13 cellular contexts compared by ENCODE assay signal in genomic region chr15:31276596-31277298, GRCh38. TPM values are rescaled to one million over a fixed set of nuclear protein-coding genes. Genes with fewer than 3 reads are reported as not detected.
A peak's percentile ranks its signal among the peaks of the same experiment; 100 is the strongest.
DNase-seq lines count a peak whose midpoint lies in the region; ATAC-seq and TF ChIP-seq lines count a peak whose summit lies in the region.
"Had no signal": no experiment of that assay in that cellular context is flagged by ENCODE, and none has a peak within 500 bp of the region (broad histone marks: within the 10 kb centered on the region; RNA-seq: fewer than 3 reads in every experiment).

No MANE protein-coding gene starts in this region.

- DNase-seq in activated CD4-positive, alpha-beta T cell treated with anti-CD3 and anti-CD28 coated beads, Interleukin-2, amount 10 ng/mL, durations not matched to agents 7 days and 5 days = no peak
- DNase-seq in activated CD4-positive, alpha-beta T cell treated with anti-CD3 and anti-CD28 coated beads for 36 hours = no peak
- DNase-seq in NCI-H2171 treated with DMSO at 0.1 percent for 48 hours (lab: John Stamatoyannopoulos, UW) (peak; percentile 92), adrenal gland (peak in 4 of 7 donors; percentile 1 to 41 (median 8)), HUDEP-2 (lab: John Stamatoyannopoulos, UW; ENCODE audit: unreplicated experiment in 76 of 76) (no peak), coronary artery (ENCODE audit: low spot score) (no peak), AG08395 (ENCODE audit: low spot score) (no peak)
- DNase-seq: activated B cell treated with CpG ODN at 0.5 μM for 24 hours; activated naive CD4-positive, alpha-beta T cell treated with anti-CD3 and anti-CD28 coated beads, Interleukin-2, amount 50 U/mL, for 16 hours; HFFc6; immature natural killer cell had no signal

- H3K27me3 ChIP-seq in adrenal gland = no peaks in the 10 kb centered on the region

- peaks cover 0 to 6% of the 10 kb centered on the region in 2 donors for H3K4me1 ChIP-seq in adrenal gland (replicated peaks in 1 of 2)

- intact Hi-C loops in activated CD4-positive, alpha-beta T cell treated with anti-CD3 and anti-CD28 coated beads for 36 hours (cut with DNase I, micrococcal nuclease) = no loop called here
- intact Hi-C loops in adrenal gland (cut with DNase I) = no loop called here

- H3K36me3 ChIP-seq in adrenal gland (replicated peaks in 1 of 2) = no peaks in the 10 kb centered on the region

- H3K4me3 Mint-ChIP-seq in activated CD4-positive, alpha-beta T cell treated with anti-CD3 and anti-CD28 coated beads, Interleukin-2, amount 10 ng/mL, durations not matched to agents 7 days and 5 days = no peak overlapping the region
- H3K4me3 Mint-ChIP-seq in activated CD4-positive, alpha-beta T cell treated with anti-CD3 and anti-CD28 coated beads for 36 hours = no peak overlapping the region
- no peak overlapping the region for H3K4me3 Mint-ChIP-seq in stimulated activated memory B cell treated with anti-CD40 and anti-IgM and Interleukin-4, amounts not matched to agents 10 μg/mL and 1 μg/mL and 100 μg/mL, for 72 hours
- H3K4me3 Mint-ChIP-seq: activated B cell treated with CpG ODN at 0.5 μM for 24 hours, HFFc6, immature natural killer cell, type B pancreatic cell had no signal

- WGBS in adrenal gland, 4 donors = 83 to 97% (median 88%) methylated on average over 7 to 8 of the region's 8 CpGs

- no peaks in the 10 kb centered on the region for H3K9me3 Mint-ChIP-seq in activated CD4-positive, alpha-beta T cell treated with anti-CD3 and anti-CD28 coated beads, Interleukin-2, amount 10 ng/mL, durations not matched to agents 7 days and 5 days
- no peaks in the 10 kb centered on the region for H3K9me3 Mint-ChIP-seq in activated CD4-positive, alpha-beta T cell treated with anti-CD3 and anti-CD28 coated beads for 36 hours (ENCODE audit: low read depth)
- no peaks in the 10 kb centered on the region for H3K9me3 Mint-ChIP-seq in stimulated activated memory B cell treated with anti-CD40 and anti-IgM and Interleukin-4, amounts not matched to agents 10 μg/mL and 1 μg/mL and 100 μg/mL, for 72 hours
- H3K9me3 Mint-ChIP-seq: activated B cell treated with CpG ODN at 0.5 μM for 24 hours, HFFc6, immature natural killer cell, type B pancreatic cell had no signal

- H3K9me3 ChIP-seq in adrenal gland (replicated peaks in 1 of 3) = no peaks in the 10 kb centered on the region

- no peak for ATAC-seq in activated CD4-positive, alpha-beta T cell treated with anti-CD3 and anti-CD28 coated beads for 36 hours
- no peak for ATAC-seq in stimulated activated memory B cell treated with anti-CD40 and anti-IgM and Interleukin-4, amounts not matched to agents 10 μg/mL and 1 μg/mL and 100 μg/mL, for 72 hours

- no peak overlapping the region for H3K27ac ChIP-seq in adrenal gland
- H3K27ac ChIP-seq in coronary artery = no peak overlapping the region

- peaks cover 28% of the 10 kb centered on the region for H3K4me1 Mint-ChIP-seq in activated CD4-positive, alpha-beta T cell treated with anti-CD3 and anti-CD28 coated beads, Interleukin-2, amount 10 ng/mL, durations not matched to agents 7 days and 5 days
- peaks cover 10% of the 10 kb centered on the region for H3K4me1 Mint-ChIP-seq in activated CD4-positive, alpha-beta T cell treated with anti-CD3 and anti-CD28 coated beads for 36 hours
- peaks cover 37% of the 10 kb centered on the region for H3K4me1 Mint-ChIP-seq in stimulated activated memory B cell treated with anti-CD40 and anti-IgM and Interleukin-4, amounts not matched to agents 10 μg/mL and 1 μg/mL and 100 μg/mL, for 72 hours

- CTCF ChIA-PET in activated CD4-positive, alpha-beta T cell treated with anti-CD3 and anti-CD28 coated beads, Interleukin-2, amount 10 ng/mL, durations not matched to agents 7 days and 5 days (lab: Charles Lee) = no interaction called here
- CTCF ChIA-PET in activated CD4-positive, alpha-beta T cell treated with anti-CD3 and anti-CD28 coated beads for 36 hours (lab: Charles Lee) = no interaction called here

- no peaks in the 10 kb centered on the region for H3K27me3 Mint-ChIP-seq in activated CD4-positive, alpha-beta T cell treated with anti-CD3 and anti-CD28 coated beads, Interleukin-2, amount 10 ng/mL, durations not matched to agents 7 days and 5 days
- H3K27me3 Mint-ChIP-seq in activated CD4-positive, alpha-beta T cell treated with anti-CD3 and anti-CD28 coated beads for 36 hours = no peaks in the 10 kb centered on the region
- H3K27me3 Mint-ChIP-seq in stimulated activated memory B cell treated with anti-CD40 and anti-IgM and Interleukin-4, amounts not matched to agents 10 μg/mL and 1 μg/mL and 100 μg/mL, for 72 hours = no peaks in the 10 kb centered on the region
- H3K27me3 Mint-ChIP-seq: activated B cell treated with CpG ODN at 0.5 μM for 24 hours, type B pancreatic cell had no signal

- TF ChIP-seq POLR2A in adrenal gland (IDR thresholded peaks at IDR 0.05) = no peak

- POLR2A ChIA-PET in activated CD4-positive, alpha-beta T cell treated with anti-CD3 and anti-CD28 coated beads, Interleukin-2, amount 10 ng/mL, durations not matched to agents 7 days and 5 days (lab: Charles Lee) = no interaction called here
- POLR2A ChIA-PET in activated CD4-positive, alpha-beta T cell treated with anti-CD3 and anti-CD28 coated beads for 36 hours (lab: Charles Lee) = no interaction called here

- peak overlapping the region; percentile 46 for H3K27ac Mint-ChIP-seq in activated CD4-positive, alpha-beta T cell treated with anti-CD3 and anti-CD28 coated beads, Interleukin-2, amount 10 ng/mL, durations not matched to agents 7 days and 5 days
- no peak overlapping the region for H3K27ac Mint-ChIP-seq in activated CD4-positive, alpha-beta T cell treated with anti-CD3 and anti-CD28 coated beads for 36 hours
- peak overlapping the region; percentile 14 for H3K27ac Mint-ChIP-seq in stimulated activated memory B cell treated with anti-CD40 and anti-IgM and Interleukin-4, amounts not matched to agents 10 μg/mL and 1 μg/mL and 100 μg/mL, for 72 hours
- H3K27ac Mint-ChIP-seq: activated B cell treated with CpG ODN at 0.5 μM for 24 hours, HFFc6, type B pancreatic cell had no signal

- TF ChIP-seq CTCF in adrenal gland (IDR thresholded peaks at IDR 0.05) = no peak
- no peak for TF ChIP-seq CTCF in coronary artery (IDR thresholded peaks at IDR 0.05)

- no peak overlapping the region for H3K4me3 ChIP-seq in adrenal gland
- no peak overlapping the region for H3K4me3 ChIP-seq in coronary artery

- H3K36me3 Mint-ChIP-seq in activated CD4-positive, alpha-beta T cell treated with anti-CD3 and anti-CD28 coated beads, Interleukin-2, amount 10 ng/mL, durations not matched to agents 7 days and 5 days (ENCODE audit: low read depth) = no peaks in the 10 kb centered on the region
- no peaks in the 10 kb centered on the region for H3K36me3 Mint-ChIP-seq in activated CD4-positive, alpha-beta T cell treated with anti-CD3 and anti-CD28 coated beads for 36 hours (ENCODE audit: low read depth)
- H3K36me3 Mint-ChIP-seq in stimulated activated memory B cell treated with anti-CD40 and anti-IgM and Interleukin-4, amounts not matched to agents 10 μg/mL and 1 μg/mL and 100 μg/mL, for 72 hours = no peaks in the 10 kb centered on the region
- H3K36me3 Mint-ChIP-seq: immature natural killer cell, type B pancreatic cell had no signal

RNA-seq across cellular contexts. Expression of gene KLF13, which starts 49.9 kb away (rescaled TPM):
- 100 to 1,000 TPM; 235 to 264 TPM for total RNA-seq in activated CD4-positive, alpha-beta T cell treated with anti-CD3 and anti-CD28 coated beads, Interleukin-2, amount 10 ng/mL, durations not matched to agents 7 days and 5 days
- 100 to 1,000 TPM; 147 to 212 TPM for total RNA-seq in activated CD4-positive, alpha-beta T cell treated with anti-CD3 and anti-CD28 coated beads for 36 hours
- total RNA-seq in adrenal gland = 10 to 100 TPM; 19.9 to 65.9 (median 37.8) TPM
- polyA plus RNA-seq in adrenal gland = 10 to 100 TPM; 17.3 to 33.5 (median 21.0) TPM

Comparison
In these comparisons a context has a peak if more than half of its experiments do, and no peak if none do; other contexts are left out.
1. DNase-seq: peak in NCI-H2171 treated with DMSO at 0.1 percent for 48 hours (single experiment) and adrenal gland (4 of 7); none in activated CD4-positive, alpha-beta T cell treated with anti-CD3 and anti-CD28 coated beads, Interleukin-2, amount 10 ng/mL, durations not matched to agents 7 days and 5 days (single experiment), activated CD4-positive, alpha-beta T cell treated with anti-CD3 and anti-CD28 coated beads for 36 hours (single experiment), HUDEP-2 (0 of 76), coronary artery (single experiment) and AG08395 (single experiment).